Comparison of ENCODE assay signal across 1 cellular context in the genomic region with DNA sequence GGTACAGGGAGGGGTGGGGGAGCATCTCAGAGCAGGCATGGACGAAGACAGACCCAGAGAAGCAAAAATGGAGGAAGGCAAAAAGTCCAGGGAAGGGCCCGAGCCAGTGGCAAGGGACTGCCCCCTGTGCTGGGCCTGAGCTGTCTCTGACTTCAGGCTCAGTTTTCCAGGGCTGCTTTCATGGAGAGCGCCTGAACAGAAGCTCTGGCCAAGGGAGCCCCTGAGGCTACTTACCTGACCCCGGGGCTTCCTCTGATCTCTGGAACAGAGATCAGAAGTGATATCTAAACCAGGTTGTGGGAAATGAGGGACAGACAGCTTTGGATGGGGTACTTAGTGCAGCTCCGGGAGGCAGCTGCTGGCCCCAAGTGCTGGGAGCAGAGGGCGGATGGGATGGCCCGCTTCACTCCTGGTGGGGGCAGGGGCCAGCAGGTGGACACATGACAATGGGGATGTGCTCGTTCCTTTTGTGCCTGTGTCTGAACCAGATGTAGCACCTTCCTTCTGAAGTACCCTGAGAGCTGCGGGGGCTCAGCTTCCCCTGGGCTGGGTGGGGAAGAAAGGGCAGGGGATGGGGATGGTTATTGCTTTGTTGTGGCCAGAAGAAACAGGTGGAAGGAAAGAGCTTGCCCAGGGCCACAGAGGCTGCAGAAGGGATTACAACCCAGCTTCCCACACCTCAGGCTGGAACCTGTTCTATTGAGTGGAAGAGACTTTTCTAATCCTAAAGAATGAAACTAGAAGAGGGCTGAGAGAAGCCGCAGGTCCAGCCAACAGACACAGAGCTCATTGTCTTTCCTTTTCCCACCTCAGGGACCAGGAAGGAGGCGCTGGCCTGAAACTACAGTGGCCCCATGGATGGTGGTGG.
TF ChIP-seq lines count a peak whose summit lies in the region.

No MANE protein-coding gene starts in this region.

TF ChIP-seq in GM23338, 12 proteins besides CTCF, POLR2A, EP300 and RAD21 (continued from another document):
- TF ChIP-seq, protein P1, sequence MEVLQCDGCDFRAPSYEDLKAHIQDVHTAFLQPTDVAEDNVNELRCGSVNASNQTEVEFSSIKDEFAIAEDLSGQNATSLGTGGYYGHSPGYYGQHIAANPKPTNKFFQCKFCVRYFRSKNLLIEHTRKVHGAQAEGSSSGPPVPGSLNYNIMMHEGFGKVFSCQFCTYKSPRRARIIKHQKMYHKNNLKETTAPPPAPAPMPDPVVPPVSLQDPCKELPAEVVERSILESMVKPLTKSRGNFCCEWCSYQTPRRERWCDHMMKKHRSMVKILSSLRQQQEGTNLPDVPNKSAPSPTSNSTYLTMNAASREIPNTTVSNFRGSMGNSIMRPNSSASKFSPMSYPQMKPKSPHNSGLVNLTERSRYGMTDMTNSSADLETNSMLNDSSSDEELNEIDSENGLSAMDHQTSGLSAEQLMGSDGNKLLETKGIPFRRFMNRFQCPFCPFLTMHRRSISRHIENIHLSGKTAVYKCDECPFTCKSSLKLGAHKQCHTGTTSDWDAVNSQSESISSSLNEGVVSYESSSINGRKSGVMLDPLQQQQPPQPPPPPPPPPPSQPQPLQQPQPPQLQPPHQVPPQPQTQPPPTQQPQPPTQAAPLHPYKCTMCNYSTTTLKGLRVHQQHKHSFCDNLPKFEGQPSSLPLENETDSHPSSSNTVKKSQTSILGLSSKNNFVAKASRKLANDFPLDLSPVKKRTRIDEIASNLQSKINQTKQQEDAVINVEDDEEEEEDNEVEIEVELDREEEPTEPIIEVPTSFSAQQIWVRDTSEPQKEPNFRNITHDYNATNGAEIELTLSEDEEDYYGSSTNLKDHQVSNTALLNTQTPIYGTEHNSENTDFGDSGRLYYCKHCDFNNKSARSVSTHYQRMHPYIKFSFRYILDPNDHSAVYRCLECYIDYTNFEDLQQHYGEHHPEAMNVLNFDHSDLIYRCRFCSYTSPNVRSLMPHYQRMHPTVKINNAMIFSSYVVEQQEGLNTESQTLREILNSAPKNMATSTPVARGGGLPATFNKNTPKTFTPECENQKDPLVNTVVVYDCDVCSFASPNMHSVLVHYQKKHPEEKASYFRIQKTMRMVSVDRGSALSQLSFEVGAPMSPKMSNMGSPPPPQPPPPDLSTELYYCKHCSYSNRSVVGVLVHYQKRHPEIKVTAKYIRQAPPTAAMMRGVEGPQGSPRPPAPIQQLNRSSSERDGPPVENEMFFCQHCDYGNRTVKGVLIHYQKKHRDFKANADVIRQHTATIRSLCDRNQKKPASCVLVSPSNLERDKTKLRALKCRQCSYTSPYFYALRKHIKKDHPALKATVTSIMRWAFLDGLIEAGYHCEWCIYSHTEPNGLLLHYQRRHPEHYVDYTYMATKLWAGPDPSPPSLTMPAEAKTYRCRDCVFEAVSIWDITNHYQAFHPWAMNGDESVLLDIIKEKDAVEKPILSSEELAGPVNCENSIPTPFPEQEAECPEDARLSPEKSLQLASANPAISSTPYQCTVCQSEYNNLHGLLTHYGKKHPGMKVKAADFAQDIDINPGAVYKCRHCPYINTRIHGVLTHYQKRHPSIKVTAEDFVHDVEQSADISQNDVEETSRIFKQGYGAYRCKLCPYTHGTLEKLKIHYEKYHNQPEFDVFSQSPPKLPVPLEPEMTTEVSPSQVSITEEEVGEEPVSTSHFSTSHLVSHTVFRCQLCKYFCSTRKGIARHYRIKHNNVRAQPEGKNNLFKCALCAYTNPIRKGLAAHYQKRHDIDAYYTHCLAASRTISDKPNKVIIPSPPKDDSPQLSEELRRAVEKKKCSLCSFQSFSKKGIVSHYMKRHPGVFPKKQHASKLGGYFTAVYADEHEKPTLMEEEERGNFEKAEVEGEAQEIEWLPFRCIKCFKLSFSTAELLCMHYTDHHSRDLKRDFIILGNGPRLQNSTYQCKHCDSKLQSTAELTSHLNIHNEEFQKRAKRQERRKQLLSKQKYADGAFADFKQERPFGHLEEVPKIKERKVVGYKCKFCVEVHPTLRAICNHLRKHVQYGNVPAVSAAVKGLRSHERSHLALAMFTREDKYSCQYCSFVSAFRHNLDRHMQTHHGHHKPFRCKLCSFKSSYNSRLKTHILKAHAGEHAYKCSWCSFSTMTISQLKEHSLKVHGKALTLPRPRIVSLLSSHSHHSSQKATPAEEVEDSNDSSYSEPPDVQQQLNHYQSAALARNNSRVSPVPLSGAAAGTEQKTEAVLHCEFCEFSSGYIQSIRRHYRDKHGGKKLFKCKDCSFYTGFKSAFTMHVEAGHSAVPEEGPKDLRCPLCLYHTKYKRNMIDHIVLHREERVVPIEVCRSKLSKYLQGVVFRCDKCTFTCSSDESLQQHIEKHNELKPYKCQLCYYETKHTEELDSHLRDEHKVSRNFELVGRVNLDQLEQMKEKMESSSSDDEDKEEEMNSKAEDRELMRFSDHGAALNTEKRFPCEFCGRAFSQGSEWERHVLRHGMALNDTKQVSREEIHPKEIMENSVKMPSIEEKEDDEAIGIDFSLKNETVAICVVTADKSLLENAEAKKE (CRISPR knock-in tag; IDR thresholded peaks at IDR 0.05), result no peak
- TF ChIP-seq JUNB (IDR thresholded peaks at IDR 0.05; ENCODE audit: unreplicated experiment), result no peak
- TF ChIP-seq STAT1 (IDR thresholded peaks at IDR 0.05; ENCODE audit: unreplicated experiment), result no peak
- TF ChIP-seq ZNF114 (CRISPR knock-in tag; IDR thresholded peaks at IDR 0.05), result no peak
- no peak for TF ChIP-seq EZH2phosphoT487 (IDR thresholded peaks at IDR 0.05; ENCODE audit: unreplicated experiment)
- TF ChIP-seq, protein P2, sequence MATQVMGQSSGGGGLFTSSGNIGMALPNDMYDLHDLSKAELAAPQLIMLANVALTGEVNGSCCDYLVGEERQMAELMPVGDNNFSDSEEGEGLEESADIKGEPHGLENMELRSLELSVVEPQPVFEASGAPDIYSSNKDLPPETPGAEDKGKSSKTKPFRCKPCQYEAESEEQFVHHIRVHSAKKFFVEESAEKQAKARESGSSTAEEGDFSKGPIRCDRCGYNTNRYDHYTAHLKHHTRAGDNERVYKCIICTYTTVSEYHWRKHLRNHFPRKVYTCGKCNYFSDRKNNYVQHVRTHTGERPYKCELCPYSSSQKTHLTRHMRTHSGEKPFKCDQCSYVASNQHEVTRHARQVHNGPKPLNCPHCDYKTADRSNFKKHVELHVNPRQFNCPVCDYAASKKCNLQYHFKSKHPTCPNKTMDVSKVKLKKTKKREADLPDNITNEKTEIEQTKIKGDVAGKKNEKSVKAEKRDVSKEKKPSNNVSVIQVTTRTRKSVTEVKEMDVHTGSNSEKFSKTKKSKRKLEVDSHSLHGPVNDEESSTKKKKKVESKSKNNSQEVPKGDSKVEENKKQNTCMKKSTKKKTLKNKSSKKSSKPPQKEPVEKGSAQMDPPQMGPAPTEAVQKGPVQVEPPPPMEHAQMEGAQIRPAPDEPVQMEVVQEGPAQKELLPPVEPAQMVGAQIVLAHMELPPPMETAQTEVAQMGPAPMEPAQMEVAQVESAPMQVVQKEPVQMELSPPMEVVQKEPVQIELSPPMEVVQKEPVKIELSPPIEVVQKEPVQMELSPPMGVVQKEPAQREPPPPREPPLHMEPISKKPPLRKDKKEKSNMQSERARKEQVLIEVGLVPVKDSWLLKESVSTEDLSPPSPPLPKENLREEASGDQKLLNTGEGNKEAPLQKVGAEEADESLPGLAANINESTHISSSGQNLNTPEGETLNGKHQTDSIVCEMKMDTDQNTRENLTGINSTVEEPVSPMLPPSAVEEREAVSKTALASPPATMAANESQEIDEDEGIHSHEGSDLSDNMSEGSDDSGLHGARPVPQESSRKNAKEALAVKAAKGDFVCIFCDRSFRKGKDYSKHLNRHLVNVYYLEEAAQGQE (IDR thresholded peaks at IDR 0.05; ENCODE audit: unreplicated experiment), result no peak
- TF ChIP-seq CREB1 (CRISPR knock-in tag; IDR thresholded peaks at IDR 0.05; ENCODE audit: low read depth), result no peak
